8 cellular contexts compared by ENCODE assay signal in genomic region chr1:58781541-58782307, GRCh38. TPM values are rescaled to one million over a fixed set of nuclear protein-coding genes. Genes with fewer than 3 reads are reported as not detected.
DNase-seq lines count a peak whose midpoint lies in the region; ATAC-seq, FAIRE-seq and TF ChIP-seq lines count a peak whose summit lies in the region.

No MANE protein-coding gene starts in this region.

- ATAC-seq in HG03342 (IDR thresholded peaks at IDR 0.05; ENCODE audit: unreplicated experiment) (no peak), GM18868 (IDR thresholded peaks at IDR 0.05; ENCODE audit: unreplicated experiment) (no peak)

- H3K36me3 ChIP-seq in ascending aorta (peaks cover 0 to 9% of the 10 kb centered on the region in 2 donors), rectal smooth muscle tissue (ENCODE audit: control insufficient read depth, insufficient read depth, low read length) (peaks cover 11% of the 10 kb centered on the region)

- TF ChIP-seq CTCF in D721Med (IDR thresholded peaks at IDR 0.05; ENCODE audit: insufficient read depth, missing control alignments) (peak; percentile 12), ascending aorta (IDR thresholded peaks at IDR 0.05) (peak; percentile 37 to 48 (median 41))

- H3K27ac ChIP-seq in ascending aorta (peak overlapping the region; percentile 99), rectal smooth muscle tissue (ENCODE audit: low read depth, low read length) (peak overlapping the region; percentile 100)

- peak overlapping the region; percentile 99 for H3K9ac ChIP-seq in rectal smooth muscle tissue (ENCODE audit: low read length)

- FAIRE-seq in D721Med (lab: Jason Lieb, UNC), result no peak

- no peaks in the 10 kb centered on the region for H3K27me3 ChIP-seq in ascending aorta
- no peaks in the 10 kb centered on the region for H3K27me3 ChIP-seq in rectal smooth muscle tissue (ENCODE audit: control insufficient read depth, insufficient read depth, low read length)

- peaks cover 0 to 5% of the 10 kb centered on the region in 2 donors for H3K4me1 ChIP-seq in ascending aorta
- H3K4me1 ChIP-seq in rectal smooth muscle tissue (ENCODE audit: control insufficient read depth, insufficient read depth, low read length), result peaks cover 3% of the 10 kb centered on the region

- H3K4me3 ChIP-seq in ascending aorta, result peak overlapping the region; percentile 95 to 97
- peak overlapping the region; percentile 90 for H3K4me3 ChIP-seq in rectal smooth muscle tissue (ENCODE audit: low read length)

- intact Hi-C loops in ascending aorta (cut with DNase I), result loop anchor here (5.0 kb wide), 1 partner anchor 651 kb away; no protein-coding TSS in a partner anchor

- H3K9me3 ChIP-seq in ascending aorta, result no peaks in the 10 kb centered on the region

- DNase-seq in D721Med (ENCODE audit: insufficient read length, low spot score) (no peak), LHCN-M2 (ENCODE audit: low read depth) (peak; percentile 80), T follicular helper cell (ENCODE audit: low read depth) (peak; percentile 65), ascending aorta (ENCODE audit: low spot score in 2 of 2) (peak; percentile 15 to 84), hepatic stellate cell (ENCODE audit: low spot score) (peak; percentile 44)

RNA-seq across cellular contexts. Expression of gene JUN, which starts 2.1 kb away (rescaled TPM):
- total RNA-seq in LHCN-M2 (2014; rRNA removed) (63.7 and 79.8 TPM in 2 replicates), ascending aorta (1,004 TPM)
- polyA plus RNA-seq in LHCN-M2 (2012), result 38.9 TPM

Comparison
In these comparisons a context has a peak if more than half of its experiments do, and no peak if none do; other contexts are left out.
1. RNA of gene JUN, which starts 2.1 kb away (total RNA-seq): 1,004 TPM in ascending aorta (single experiment); 63.7 to 79.8 TPM in LHCN-M2; every median in the first group is over 10 times any median in the second.